In genomic region chr22:46360891-46361290, GRCh38 we compare ENCODE assay signal across 15 cellular contexts. TPM values are rescaled to one million over a fixed set of nuclear protein-coding genes. Genes with fewer than 3 reads are reported as not detected.
DNase-seq lines count a peak whose midpoint lies in the region; ATAC-seq, FAIRE-seq and TF ChIP-seq lines count a peak whose summit lies in the region.
"Had no signal": no experiment of that assay in that cellular context is flagged by ENCODE, and none has a peak within 500 bp of the region (broad histone marks: within the 10 kb centered on the region; RNA-seq: fewer than 3 reads in every experiment).

No MANE protein-coding gene starts in this region.

- peaks cover 9 to 12% of the 10 kb centered on the region in 2 donors for H3K36me3 Mint-ChIP-seq in activated naive CD4-positive, alpha-beta T cell treated with anti-CD3 and anti-CD28 coated beads, Interleukin-2, amount 50 U/mL, for 72 hours
- H3K36me3 Mint-ChIP-seq: CD4-positive, CD25-positive, alpha-beta regulatory T cell had no signal

- H3K9me3 Mint-ChIP-seq in activated naive CD4-positive, alpha-beta T cell treated with anti-CD3 and anti-CD28 coated beads, Interleukin-2, amount 50 U/mL, for 72 hours = no peaks in the 10 kb centered on the region

- no peaks in the 10 kb centered on the region for H3K27me3 ChIP-seq in aorta (ENCODE audit: control insufficient read depth in 1 of 2, insufficient read depth in 2 of 2, low read length in 1 of 2)
- no peaks in the 10 kb centered on the region for H3K27me3 ChIP-seq in adrenal gland

- H3K27ac ChIP-seq in RWPE1 (0 out of 2 replicates have a peak overlapping the region, but pooled peaks have one; percentile 48), kidney (ENCODE audit: low read depth in 2 of 2, low read length in 2 of 2) (no peak overlapping the region), aorta (ENCODE audit: low read depth in 1 of 2, low read length in 2 of 2) (no peak overlapping the region), adrenal gland (no peak overlapping the region)
- H3K27ac ChIP-seq: BLaER1 treated with 17β-estradiol and CSF1 and Interleukin-3, amounts not matched to agents 10 nM and 100 nM had no signal

- CTCF ChIA-PET in RWPE1 (lab: Yijun Ruan, JAX) = no interaction called here

- no peak for ATAC-seq in activated naive CD4-positive, alpha-beta T cell treated with anti-CD3 and anti-CD28 coated beads, Interleukin-2, amount 50 U/mL, for 72 hours
- ATAC-seq in aorta (ENCODE audit: low FRiP score) = no peak
- ATAC-seq: GM12878 had no signal

- 92 to 93% methylated on average over 10 of the region's 10 CpGs for WGBS in aorta, 2 donors
- WGBS in adrenal gland, 4 donors = 84 to 93% (median 91%) methylated on average over 10 of the region's 10 CpGs

- intact Hi-C loops in kidney (cut with DNase I) (no loop called here), aorta (cut with DNase I) (no loop called here), adrenal gland (cut with DNase I) (no loop called here)

- H3K9ac ChIP-seq in kidney (ENCODE audit: low read length in 2 of 2) = no peak overlapping the region
- H3K9ac ChIP-seq: BLaER1 treated with 17β-estradiol and CSF1 and Interleukin-3, amounts not matched to agents 10 nM and 100 nM had no signal

- H3K36me3 ChIP-seq in kidney (ENCODE audit: control insufficient read depth in 1 of 2, insufficient read depth in 2 of 2, low read length in 2 of 2) (peaks cover 7 to 11% of the 10 kb centered on the region in 2 donors), aorta (ENCODE audit: control insufficient read depth in 1 of 2, insufficient read depth in 2 of 2, low read length in 1 of 2) (no peaks in the 10 kb centered on the region), adrenal gland (replicated peaks in 1 of 2) (peaks cover 0 to 16% of the 10 kb centered on the region in 2 donors)

- TF ChIP-seq CTCF in RWPE1 (conservative IDR thresholded peaks at IDR 0.05; ENCODE audit: low read depth) (no peak), kidney (IDR thresholded peaks at IDR 0.05; ENCODE audit: borderline replicate concordance, extremely low read depth, insufficient read depth) (no peak), adrenal gland (IDR thresholded peaks at IDR 0.05) (no peak)

- DNase-seq in activated naive CD4-positive, alpha-beta T cell treated with anti-CD3 and anti-CD28 coated beads, Interleukin-2, amount 50 U/mL, for 72 hours (ENCODE audit: low spot score in 2 of 2) = no peak
- no peak for DNase-seq in activated naive CD4-positive, alpha-beta T cell (lab: John Stamatoyannopoulos, UW)
- DNase-seq in RWPE1 (ENCODE audit: low spot score) = no peak
- peak; percentile 35 for DNase-seq in kidney
- peak; percentile 29 to 43 for DNase-seq in aorta
- no peak for DNase-seq in adrenal gland
- DNase-seq in RCC 7860 (ENCODE audit: low spot score) = no peak
- DNase-seq: ACHN; Calu3; CD4-positive, CD25-positive, alpha-beta regulatory T cell; DMS 273 treated with DMSO at 0.1 percent for 48 hours; HCEC 1CT had no signal

- peak overlapping the region; percentile 9 to 41 for H3K27ac Mint-ChIP-seq in activated naive CD4-positive, alpha-beta T cell treated with anti-CD3 and anti-CD28 coated beads, Interleukin-2, amount 50 U/mL, for 72 hours
- H3K27ac Mint-ChIP-seq: CD4-positive, CD25-positive, alpha-beta regulatory T cell had no signal

- POLR2A ChIA-PET in RWPE1 (lab: Yijun Ruan, JAX; ENCODE audit: low non-redundant PET) = no interaction called here

- H3K4me1 ChIP-seq in kidney (ENCODE audit: control insufficient read depth in 1 of 2, insufficient read depth in 1 of 2, low read depth in 1 of 2, low read length in 2 of 2) (peaks cover 3% of the 10 kb centered on the region in 2 donors), aorta (ENCODE audit: control insufficient read depth in 1 of 2, insufficient read depth in 2 of 2, low read length in 2 of 2) (no peaks in the 10 kb centered on the region), adrenal gland (replicated peaks in 1 of 2) (no peaks in the 10 kb centered on the region)

- TF ChIP-seq POLR2A in adrenal gland (IDR thresholded peaks at IDR 0.05) = no peak

- H3K4me3 ChIP-seq in kidney (ENCODE audit: low read length in 2 of 2) = no peak overlapping the region
- no peak overlapping the region for H3K4me3 ChIP-seq in aorta (ENCODE audit: low read length in 2 of 2)
- H3K4me3 ChIP-seq in adrenal gland = no peak overlapping the region
- H3K4me3 ChIP-seq: BLaER1 treated with 17β-estradiol and CSF1 and Interleukin-3, amounts not matched to agents 10 nM and 100 nM; GM12878 had no signal

- H3K9me3 ChIP-seq in kidney (ENCODE audit: control insufficient read depth in 1 of 2, low read length in 2 of 2) (no peaks in the 10 kb centered on the region), aorta (ENCODE audit: control insufficient read depth, low read length) (peaks cover 1% of the 10 kb centered on the region), adrenal gland (replicated peaks in 1 of 3) (no peaks in the 10 kb centered on the region)
- H3K9me3 ChIP-seq: BLaER1 treated with 17β-estradiol and CSF1 and Interleukin-3, amounts not matched to agents 10 nM and 100 nM had no signal

- FAIRE-seq in kidney (lab: Jason Lieb, UNC) (no peak), RCC 7860 (lab: Jason Lieb, UNC) (no peak)
- FAIRE-seq: GM12878, GM18507 had no signal

RNA-seq across cellular contexts. Expression of gene TRMU, which starts 25.4 kb away (rescaled TPM):
- total RNA-seq in activated naive CD4-positive, alpha-beta T cell treated with anti-CD3 and anti-CD28 coated beads, Interleukin-2, amount 50 U/mL, for 72 hours = 10 to 100 TPM; 89.3 to 94.1 TPM
- 40.5 TPM for total RNA-seq in kidney
- polyA plus RNA-seq in kidney (ENCODE audit: insufficient read depth, low read depth, low replicate concordance) = 41.1 TPM
- total RNA-seq in aorta = 10 to 100 TPM; 29.8 to 37.8 TPM
- 10 to 100 TPM; 11.3 to 66.4 TPM for polyA plus RNA-seq in aorta
- 10 to 100 TPM; 20.2 to 48.0 (median 34.3) TPM for total RNA-seq in adrenal gland
- polyA plus RNA-seq in adrenal gland = 100 to 1,000 TPM in 1 of 3 donors, 10 to 100 TPM in 2; 26.6 to 107 (median 56.6) TPM

Comparison
In these comparisons a context has a peak if more than half of its experiments do, and no peak if none do; other contexts are left out.
1. DNase-seq: peak in kidney (single experiment) and aorta (2 of 2); none in activated naive CD4-positive, alpha-beta T cell treated with anti-CD3 and anti-CD28 coated beads, Interleukin-2, amount 50 U/mL, for 72 hours (0 of 2), activated naive CD4-positive, alpha-beta T cell (0 of 4), RWPE1 (single experiment), adrenal gland (0 of 7) and RCC 7860 (single experiment).